In the genomic region with DNA sequence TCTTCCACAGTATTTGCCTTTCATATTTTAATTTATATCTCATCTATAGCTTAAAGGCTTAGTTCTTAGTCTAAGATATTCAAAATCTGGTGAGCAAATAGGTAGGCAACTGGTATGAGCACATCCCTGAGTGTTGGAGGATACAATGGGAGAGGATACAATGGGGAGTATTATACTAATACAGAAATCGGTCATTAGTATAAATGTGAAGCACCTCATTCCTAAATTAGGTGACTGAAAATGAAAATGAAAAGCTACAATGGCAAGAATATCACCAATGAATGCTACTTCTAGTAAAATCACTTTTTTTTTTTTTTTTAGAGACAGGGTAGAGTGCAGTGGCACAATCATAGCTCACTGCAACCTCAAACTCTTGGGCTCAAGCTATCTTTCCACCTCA, we compare ENCODE assay signal across 26 cellular contexts.
"Had no signal": no experiment of that assay in that cellular context is flagged by ENCODE, and none has a peak within 500 bp of the region (broad histone marks: within the 10 kb centered on the region; RNA-seq: fewer than 3 reads in every experiment).

No MANE protein-coding gene starts in this region.

- H3K4me3 ChIP-seq: neural progenitor cell, ovary, psoas muscle, right lobe of liver, sigmoid colon, suprapubic skin, testis, tibial artery, transverse colon, upper lobe of right lung, uterus had no signal

- H3K79me2 ChIP-seq: parathyroid adenoma had no signal

- H3K27ac ChIP-seq: neural progenitor cell, ovary, parathyroid adenoma, psoas muscle, right lobe of liver, sigmoid colon, suprapubic skin, testis, tibial artery, transverse colon, upper lobe of right lung, uterus had no signal

- H3K36me3 ChIP-seq: neural progenitor cell, ovary, right lobe of liver, sigmoid colon, suprapubic skin, tibial artery, transverse colon, upper lobe of right lung, uterus had no signal

- H3K9ac ChIP-seq: neural progenitor cell, parathyroid adenoma had no signal

- H3K4me2 ChIP-seq: neural progenitor cell had no signal

- H3K4me1 ChIP-seq: parathyroid adenoma, psoas muscle, right lobe of liver, sigmoid colon, suprapubic skin, tibial artery, transverse colon, upper lobe of right lung, uterus had no signal

- H3K9me3 ChIP-seq: ovary, right lobe of liver, sigmoid colon, suprapubic skin, testis, tibial artery, transverse colon, upper lobe of right lung, uterus had no signal

- H3K27me3 ChIP-seq: neural progenitor cell, ovary, right lobe of liver, testis, uterus had no signal

- ATAC-seq: natural killer cell; psoas muscle; right cardiac atrium; right lobe of liver; stimulated activated effector memory CD8-positive, alpha-beta T cell treated with anti-CD3 and anti-CD28 coated beads, Interleukin-12 subunit alpha, Interleukin-12 subunit beta, amount 100 ng/mL, for 72 hours; stimulated activated naive B cell treated with anti-CD40 and anti-IgM and Interleukin-4, amounts not matched to agents 10 μg/mL and 1 μg/mL and 100 μg/mL, for 72 hours; stimulated activated naive CD8-positive, alpha-beta T cell treated with anti-CD3 and anti-CD28 coated beads, Interleukin-15, amount 100 ng/mL, for 72 hours; upper lobe of right lung had no signal

- H2AFZ ChIP-seq: neural progenitor cell, parathyroid adenoma had no signal

- DNase-seq: natural killer cell; occipital lobe; ovary; posterior cingulate gyrus; psoas muscle; right cardiac atrium; right lobe of liver; sigmoid colon; small intestine; stimulated activated CD4-positive, alpha-beta T cell treated with anti-CD3 and anti-CD28 coated beads, Interleukin-15, amount 100 ng/mL, for 24 hours; stimulated activated CD4-positive, alpha-beta T cell treated with anti-CD3 and anti-CD28 coated beads, Interleukin-2, amount 100 ng/mL, for 24 hours; stimulated activated CD4-positive, alpha-beta T cell treated with anti-CD3 and anti-CD28 coated beads, Interleukin-2, amount 100 ng/mL, for 48 hours; stimulated activated CD4-positive, alpha-beta T cell treated with anti-CD3 and anti-CD28 coated beads, Interleukin-4, amount 100 ng/mL, for 24 hours; stimulated activated naive B cell treated with anti-CD40 and anti-IgM and Interleukin-4, amounts not matched to agents 10 μg/mL and 1 μg/mL and 100 μg/mL, for 72 hours; stimulated activated naive CD4-positive, alpha-beta T cell treated with Interleukin-2 at 50 U/mL for 16 hours; stimulated activated naive CD8-positive, alpha-beta T cell treated with anti-CD3 and anti-CD28 coated beads, Interleukin-15, amount 100 ng/mL, for 72 hours; substantia nigra; testis; tibial artery; transverse colon; upper lobe of right lung; uterus had no signal
